Comparison of ENCODE assay signal across 8 cellular contexts in the genomic region with DNA sequence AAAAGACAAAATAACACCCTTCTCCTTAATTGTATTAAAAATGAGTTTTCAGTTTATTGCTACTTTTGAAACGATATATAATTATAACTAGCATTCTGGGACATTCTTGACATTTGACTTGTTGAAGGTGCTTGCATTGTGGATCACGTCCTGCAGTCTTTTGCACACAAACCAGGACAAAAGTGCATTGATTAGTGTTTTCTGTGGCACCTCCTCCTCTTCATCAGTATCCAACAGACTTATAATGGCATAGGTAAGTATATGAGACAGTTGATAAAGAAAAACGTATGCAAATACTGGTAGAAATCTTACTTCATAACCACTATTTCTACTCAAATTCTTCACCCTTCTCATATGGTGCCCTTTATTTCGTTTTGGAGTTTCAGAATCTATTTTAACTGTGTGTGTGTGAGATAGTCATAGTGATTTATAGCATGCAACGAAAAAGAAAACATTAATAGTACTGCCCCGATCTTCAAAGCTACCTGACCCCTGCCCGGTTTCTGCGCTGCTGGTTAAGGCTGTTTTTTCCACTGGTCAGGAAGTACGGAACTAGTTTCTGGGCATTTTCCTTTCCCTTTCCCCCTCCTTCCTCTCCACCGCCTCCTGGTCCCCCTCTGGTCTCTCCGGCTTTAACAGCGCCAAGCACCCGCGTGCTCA. TPM values are rescaled to one million over a fixed set of nuclear protein-coding genes. Genes with fewer than 3 reads are reported as not detected.
DNase-seq lines count a peak whose midpoint lies in the region; ATAC-seq and TF ChIP-seq lines count a peak whose summit lies in the region.

No MANE protein-coding gene starts in this region.

- peak overlapping the region; percentile 91 for H3K27ac ChIP-seq in BLaER1
- H3K27ac ChIP-seq in thyroid gland, result peak overlapping the region; percentile 87 to 96 (median 94)

- 10 to 11% methylated on average over 14 of the region's 14 CpGs for WGBS in thyroid gland, 2 donors

- intact Hi-C loops in thyroid gland (cut with DNase I), result loop anchor here (10.0 kb wide), 1 partner anchor 128 kb away; no protein-coding TSS in a partner anchor

- H3K4me3 ChIP-seq in BLaER1 (peak overlapping the region; percentile 95), adipocyte (ENCODE audit: low read length) (peak overlapping the region; percentile 98), kidney epithelial cell (ENCODE audit: low read depth, low read length) (peak overlapping the region; percentile 92), thyroid gland (replicated peaks in 1 of 3) (peak overlapping the region; percentile 11 to 84 (median 62))

- DNase-seq in GM19240 (ENCODE audit: insufficient read length, low spot score) (peak; percentile 1), adipocyte (ENCODE audit: low read depth) (no peak), kidney epithelial cell (ENCODE audit: low read depth) (no peak), thyroid gland (no peak), H4 (ENCODE audit: low spot score) (no peak), GM03348 (ENCODE audit: low spot score) (no peak)

- peaks cover 11% of the 10 kb centered on the region for H3K36me3 ChIP-seq in BLaER1
- no peaks in the 10 kb centered on the region for H3K36me3 ChIP-seq in adipocyte (ENCODE audit: control insufficient read depth, insufficient read depth, low read length, severe bottlenecking)
- H3K36me3 ChIP-seq in kidney epithelial cell (ENCODE audit: control insufficient read depth, insufficient read depth, low read length), result no peaks in the 10 kb centered on the region
- H3K36me3 ChIP-seq in thyroid gland, result no peaks in the 10 kb centered on the region

- H3K9ac ChIP-seq in BLaER1 (peak overlapping the region; percentile 88), adipocyte (ENCODE audit: low read length) (peak overlapping the region; percentile 96)

- peak; percentile 32 for ATAC-seq in HG03280 (IDR thresholded peaks at IDR 0.05; ENCODE audit: unreplicated experiment)

- H3K4me2 ChIP-seq in BLaER1, result peak overlapping the region; percentile 89

- TF ChIP-seq CTCF in kidney epithelial cell (IDR thresholded peaks at IDR 0.05; ENCODE audit: insufficient read depth, low read length, poor library complexity, severe bottlenecking) (no peak), thyroid gland (IDR thresholded peaks at IDR 0.05) (peak in 1 of 6 experiments; percentile 7)

- no peak for TF ChIP-seq POLR2A in thyroid gland (IDR thresholded peaks at IDR 0.05)

- H3K9me3 ChIP-seq in BLaER1 (no peaks in the 10 kb centered on the region), adipocyte (ENCODE audit: control insufficient read depth, low read length) (no peaks in the 10 kb centered on the region), thyroid gland (no peaks in the 10 kb centered on the region)

- H3K4me1 ChIP-seq in BLaER1, result peaks cover 26% of the 10 kb centered on the region
- peaks cover 9% of the 10 kb centered on the region for H3K4me1 ChIP-seq in adipocyte (ENCODE audit: control insufficient read depth, insufficient read depth, low read length)
- H3K4me1 ChIP-seq in thyroid gland, result peaks cover 8 to 16% of the 10 kb centered on the region in 2 donors

- H4K20me1 ChIP-seq in BLaER1, result peaks cover 22% of the 10 kb centered on the region

- no peaks in the 10 kb centered on the region for H3K27me3 ChIP-seq in BLaER1
- no peaks in the 10 kb centered on the region for H3K27me3 ChIP-seq in adipocyte (replicated peaks; ENCODE audit: control insufficient read depth, insufficient read depth, low read length)
- H3K27me3 ChIP-seq in kidney epithelial cell (ENCODE audit: control insufficient read depth, insufficient read depth, low read length), result no peaks in the 10 kb centered on the region
- H3K27me3 ChIP-seq in thyroid gland, result no peaks in the 10 kb centered on the region

RNA-seq across cellular contexts. Expression of gene RASA1, which starts 0.6 kb away (rescaled TPM):
- total RNA-seq in kidney epithelial cell (41.4 and 42.8 TPM in 2 replicates), thyroid gland (10 to 100 TPM; 45.2 to 57.1 (median 52.8) TPM)
- 20.7 and 26.1 TPM in 2 replicates for total RNA-seq in H4 (2014; rRNA removed; shearing (Covaris generic))
